Comparison of ENCODE assay signal across 1 cellular context in genomic region chr10:24571870-24572450, GRCh38.
TF ChIP-seq lines count a peak whose summit lies in the region.

No MANE protein-coding gene starts in this region.

TF ChIP-seq in H1, 55 proteins besides CTCF, POLR2A, EP300 and RAD21 (continued from another document):
- TF ChIP-seq CHD7 (IDR thresholded peaks at IDR 0.05; ENCODE audit: insufficient replicate concordance, low read length), result no peak
TF ChIP-seq in H1: peak in this region for 0.
